Comparison of ENCODE assay signal across 1 cellular context in the genomic region with DNA sequence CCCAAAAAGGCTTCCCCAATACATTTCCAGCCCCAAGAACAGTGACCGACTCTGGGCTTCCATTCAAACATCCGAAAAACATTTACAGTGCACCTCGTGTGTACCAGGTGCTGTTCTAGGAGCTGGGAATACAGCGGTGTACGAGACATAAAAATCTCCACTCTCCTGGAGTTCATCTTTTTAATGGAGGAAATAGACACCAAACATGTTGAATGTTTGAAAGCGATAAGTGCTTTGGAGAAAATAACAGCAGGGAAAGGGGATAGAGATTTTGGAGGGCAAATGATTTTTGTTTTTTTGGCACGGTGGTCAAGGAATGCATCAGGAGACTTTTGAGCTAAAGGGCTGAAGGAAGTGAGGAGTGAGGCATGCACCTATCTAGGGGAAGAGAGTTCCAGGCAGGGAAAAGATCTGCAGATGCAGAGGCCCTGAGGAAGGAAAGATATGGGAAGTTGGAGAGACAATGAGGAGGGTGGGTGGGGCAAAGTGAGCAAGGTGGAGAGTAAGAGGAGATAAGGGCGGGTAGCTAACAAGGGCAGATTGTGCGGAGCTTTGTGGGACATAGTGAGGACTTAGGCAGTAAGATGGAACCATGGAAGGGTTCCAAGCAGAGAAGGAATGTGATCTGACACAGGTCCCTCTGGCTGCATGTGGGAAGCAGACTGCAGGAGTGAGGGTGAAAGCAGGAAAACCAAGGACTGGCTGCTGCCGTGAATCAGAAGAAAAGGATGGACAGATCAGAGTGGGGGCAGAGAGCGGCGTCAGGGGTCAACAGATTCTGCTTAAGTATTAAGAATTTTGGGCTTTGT.
TF ChIP-seq lines count a peak whose summit lies in the region.

No MANE protein-coding gene starts in this region.

TF ChIP-seq in K562, 482 proteins besides CTCF, POLR2A, EP300 and RAD21 (continued from another document and continues in another):
- TF ChIP-seq, protein P1, sequence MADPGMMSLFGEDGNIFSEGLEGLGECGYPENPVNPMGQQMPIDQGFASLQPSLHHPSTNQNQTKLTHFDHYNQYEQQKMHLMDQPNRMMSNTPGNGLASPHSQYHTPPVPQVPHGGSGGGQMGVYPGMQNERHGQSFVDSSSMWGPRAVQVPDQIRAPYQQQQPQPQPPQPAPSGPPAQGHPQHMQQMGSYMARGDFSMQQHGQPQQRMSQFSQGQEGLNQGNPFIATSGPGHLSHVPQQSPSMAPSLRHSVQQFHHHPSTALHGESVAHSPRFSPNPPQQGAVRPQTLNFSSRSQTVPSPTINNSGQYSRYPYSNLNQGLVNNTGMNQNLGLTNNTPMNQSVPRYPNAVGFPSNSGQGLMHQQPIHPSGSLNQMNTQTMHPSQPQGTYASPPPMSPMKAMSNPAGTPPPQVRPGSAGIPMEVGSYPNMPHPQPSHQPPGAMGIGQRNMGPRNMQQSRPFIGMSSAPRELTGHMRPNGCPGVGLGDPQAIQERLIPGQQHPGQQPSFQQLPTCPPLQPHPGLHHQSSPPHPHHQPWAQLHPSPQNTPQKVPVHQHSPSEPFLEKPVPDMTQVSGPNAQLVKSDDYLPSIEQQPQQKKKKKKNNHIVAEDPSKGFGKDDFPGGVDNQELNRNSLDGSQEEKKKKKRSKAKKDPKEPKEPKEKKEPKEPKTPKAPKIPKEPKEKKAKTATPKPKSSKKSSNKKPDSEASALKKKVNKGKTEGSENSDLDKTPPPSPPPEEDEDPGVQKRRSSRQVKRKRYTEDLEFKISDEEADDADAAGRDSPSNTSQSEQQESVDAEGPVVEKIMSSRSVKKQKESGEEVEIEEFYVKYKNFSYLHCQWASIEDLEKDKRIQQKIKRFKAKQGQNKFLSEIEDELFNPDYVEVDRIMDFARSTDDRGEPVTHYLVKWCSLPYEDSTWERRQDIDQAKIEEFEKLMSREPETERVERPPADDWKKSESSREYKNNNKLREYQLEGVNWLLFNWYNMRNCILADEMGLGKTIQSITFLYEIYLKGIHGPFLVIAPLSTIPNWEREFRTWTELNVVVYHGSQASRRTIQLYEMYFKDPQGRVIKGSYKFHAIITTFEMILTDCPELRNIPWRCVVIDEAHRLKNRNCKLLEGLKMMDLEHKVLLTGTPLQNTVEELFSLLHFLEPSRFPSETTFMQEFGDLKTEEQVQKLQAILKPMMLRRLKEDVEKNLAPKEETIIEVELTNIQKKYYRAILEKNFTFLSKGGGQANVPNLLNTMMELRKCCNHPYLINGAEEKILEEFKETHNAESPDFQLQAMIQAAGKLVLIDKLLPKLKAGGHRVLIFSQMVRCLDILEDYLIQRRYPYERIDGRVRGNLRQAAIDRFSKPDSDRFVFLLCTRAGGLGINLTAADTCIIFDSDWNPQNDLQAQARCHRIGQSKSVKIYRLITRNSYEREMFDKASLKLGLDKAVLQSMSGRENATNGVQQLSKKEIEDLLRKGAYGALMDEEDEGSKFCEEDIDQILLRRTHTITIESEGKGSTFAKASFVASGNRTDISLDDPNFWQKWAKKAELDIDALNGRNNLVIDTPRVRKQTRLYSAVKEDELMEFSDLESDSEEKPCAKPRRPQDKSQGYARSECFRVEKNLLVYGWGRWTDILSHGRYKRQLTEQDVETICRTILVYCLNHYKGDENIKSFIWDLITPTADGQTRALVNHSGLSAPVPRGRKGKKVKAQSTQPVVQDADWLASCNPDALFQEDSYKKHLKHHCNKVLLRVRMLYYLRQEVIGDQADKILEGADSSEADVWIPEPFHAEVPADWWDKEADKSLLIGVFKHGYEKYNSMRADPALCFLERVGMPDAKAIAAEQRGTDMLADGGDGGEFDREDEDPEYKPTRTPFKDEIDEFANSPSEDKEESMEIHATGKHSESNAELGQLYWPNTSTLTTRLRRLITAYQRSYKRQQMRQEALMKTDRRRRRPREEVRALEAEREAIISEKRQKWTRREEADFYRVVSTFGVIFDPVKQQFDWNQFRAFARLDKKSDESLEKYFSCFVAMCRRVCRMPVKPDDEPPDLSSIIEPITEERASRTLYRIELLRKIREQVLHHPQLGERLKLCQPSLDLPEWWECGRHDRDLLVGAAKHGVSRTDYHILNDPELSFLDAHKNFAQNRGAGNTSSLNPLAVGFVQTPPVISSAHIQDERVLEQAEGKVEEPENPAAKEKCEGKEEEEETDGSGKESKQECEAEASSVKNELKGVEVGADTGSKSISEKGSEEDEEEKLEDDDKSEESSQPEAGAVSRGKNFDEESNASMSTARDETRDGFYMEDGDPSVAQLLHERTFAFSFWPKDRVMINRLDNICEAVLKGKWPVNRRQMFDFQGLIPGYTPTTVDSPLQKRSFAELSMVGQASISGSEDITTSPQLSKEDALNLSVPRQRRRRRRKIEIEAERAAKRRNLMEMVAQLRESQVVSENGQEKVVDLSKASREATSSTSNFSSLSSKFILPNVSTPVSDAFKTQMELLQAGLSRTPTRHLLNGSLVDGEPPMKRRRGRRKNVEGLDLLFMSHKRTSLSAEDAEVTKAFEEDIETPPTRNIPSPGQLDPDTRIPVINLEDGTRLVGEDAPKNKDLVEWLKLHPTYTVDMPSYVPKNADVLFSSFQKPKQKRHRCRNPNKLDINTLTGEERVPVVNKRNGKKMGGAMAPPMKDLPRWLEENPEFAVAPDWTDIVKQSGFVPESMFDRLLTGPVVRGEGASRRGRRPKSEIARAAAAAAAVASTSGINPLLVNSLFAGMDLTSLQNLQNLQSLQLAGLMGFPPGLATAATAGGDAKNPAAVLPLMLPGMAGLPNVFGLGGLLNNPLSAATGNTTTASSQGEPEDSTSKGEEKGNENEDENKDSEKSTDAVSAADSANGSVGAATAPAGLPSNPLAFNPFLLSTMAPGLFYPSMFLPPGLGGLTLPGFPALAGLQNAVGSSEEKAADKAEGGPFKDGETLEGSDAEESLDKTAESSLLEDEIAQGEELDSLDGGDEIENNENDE (IDR thresholded peaks at IDR 0.05; ENCODE audit: low read depth, low read length) = no peak
- TF ChIP-seq ZBTB40 (IDR thresholded peaks at IDR 0.05) (peak; percentile 71; the same call in 1 of the 2 replicates), ZBTB40 (CRISPR knock-in tag; IDR thresholded peaks at IDR 0.05) (no peak), ZNF384 (IDR thresholded peaks at IDR 0.05; ENCODE audit: low read depth, low read length) (no peak), NFRKB (IDR thresholded peaks at IDR 0.05; ENCODE audit: low read depth) (peak; percentile 41; the same call in 1 of the 2 replicates), DIDO1 (tag; IDR thresholded peaks at IDR 0.05; ENCODE audit: low read depth) (no peak), NR2F6 (CRISPR knock-in tag; IDR thresholded peaks at IDR 0.05) (no peak), CBFA2T3 (IDR thresholded peaks at IDR 0.05) (peak; percentile 95), ETS2 (tag; IDR thresholded peaks at IDR 0.05; ENCODE audit: borderline replicate concordance, poor library complexity, severe bottlenecking) (no peak), CHCHD3 (CRISPR knock-in tag; IDR thresholded peaks at IDR 0.05) (no peak), ZNF583 (CRISPR knock-in tag; IDR thresholded peaks at IDR 0.05) (no peak), BRD9 (IDR thresholded peaks at IDR 0.05; ENCODE audit: low read depth, partially characterized antibody) (peak; percentile 38), DPF2 (IDR thresholded peaks at IDR 0.05) (peak; percentile 90), RBM17 (IDR thresholded peaks at IDR 0.05; ENCODE audit: borderline replicate concordance, low read depth, low read length) (no peak), HMGXB4 (CRISPR knock-in tag; IDR thresholded peaks at IDR 0.05) (0 out of 2 replicates have a peak, but pooled peaks have one; percentile 1), PML (IDR thresholded peaks at IDR 0.05; ENCODE audit: low read length) (peak; percentile 30), NCOA1 (IDR thresholded peaks at IDR 0.05; ENCODE audit: low read depth) (peak; percentile 52; the same call in 1 of the 2 replicates), GATA2 (CRISPR knock-in tag; IDR thresholded peaks at IDR 0.05) (peak; percentile 44), ZEB2 (IDR thresholded peaks at IDR 0.05) (peak; percentile 93), HOXB6 (CRISPR knock-in tag; IDR thresholded peaks at IDR 0.05; ENCODE audit: borderline replicate concordance) (no peak), PYGO2 (tag; IDR thresholded peaks at IDR 0.05) (no peak)
- TF ChIP-seq, protein P2, sequence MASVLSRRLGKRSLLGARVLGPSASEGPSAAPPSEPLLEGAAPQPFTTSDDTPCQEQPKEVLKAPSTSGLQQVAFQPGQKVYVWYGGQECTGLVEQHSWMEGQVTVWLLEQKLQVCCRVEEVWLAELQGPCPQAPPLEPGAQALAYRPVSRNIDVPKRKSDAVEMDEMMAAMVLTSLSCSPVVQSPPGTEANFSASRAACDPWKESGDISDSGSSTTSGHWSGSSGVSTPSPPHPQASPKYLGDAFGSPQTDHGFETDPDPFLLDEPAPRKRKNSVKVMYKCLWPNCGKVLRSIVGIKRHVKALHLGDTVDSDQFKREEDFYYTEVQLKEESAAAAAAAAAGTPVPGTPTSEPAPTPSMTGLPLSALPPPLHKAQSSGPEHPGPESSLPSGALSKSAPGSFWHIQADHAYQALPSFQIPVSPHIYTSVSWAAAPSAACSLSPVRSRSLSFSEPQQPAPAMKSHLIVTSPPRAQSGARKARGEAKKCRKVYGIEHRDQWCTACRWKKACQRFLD (CRISPR knock-in tag; IDR thresholded peaks at IDR 0.05) = peak; percentile 73; the same call in 1 of the 2 replicates
